In genomic region chr10:43118631-43119415, GRCh38 we compare ENCODE assay signal across 22 cellular contexts. TPM values are rescaled to one million over a fixed set of nuclear protein-coding genes. Genes with fewer than 3 reads are reported as not detected.
A peak's percentile ranks its signal among the peaks of the same experiment; 100 is the strongest.
DNase-seq lines count a peak whose midpoint lies in the region; ATAC-seq, FAIRE-seq and TF ChIP-seq lines count a peak whose summit lies in the region.
"Had no signal": no experiment of that assay in that cellular context is flagged by ENCODE, and none has a peak within 500 bp of the region (broad histone marks: within the 10 kb centered on the region; RNA-seq: fewer than 3 reads in every experiment).

No MANE protein-coding gene starts in this region.

- DNase-seq in activated effector memory CD4-positive, alpha-beta T cell treated with anti-CD3 and anti-CD28 coated beads, Interleukin-2, amount 50 U/mL, for 16 hours: peak; percentile 58
- DNase-seq in activated effector memory CD4-positive, alpha-beta T cell treated with Interleukin-2 at 50 U/mL for 16 hours: no peak
- no peak for DNase-seq in GM12891 (ENCODE audit: insufficient read length, low spot score)
- peak; percentile 59 for DNase-seq in kidney
- DNase-seq in sciatic nerve (ENCODE audit: low spot score): peak; percentile 47
- no peak for DNase-seq in COR-L47 (lab: John Stamatoyannopoulos, UW)
- no peak for DNase-seq in NOMO-1 (lab: John Stamatoyannopoulos, UW; ENCODE audit: unreplicated experiment in 2 of 2)
- no peak for DNase-seq in NCI-H1930 (lab: John Stamatoyannopoulos, UW)
- DNase-seq: activated gamma-delta T cell treated with Interleukin-2 at 50 U/mL for 16 hours; effector memory CD4-positive, alpha-beta T cell; NCI-H1105; NCI-H2081 treated with DMSO at 0.1 percent for 48 hours; NCI-H345; NCI-H82; SJCRH30; stimulated activated CD4-positive, alpha-beta T cell treated with anti-CD3 and anti-CD28 coated beads, Interleukin-4, amount 100 ng/mL, for 24 hours had no signal

- H3K4me3 ChIP-seq in kidney (ENCODE audit: low read length in 2 of 2): no peak overlapping the region
- H3K4me3 ChIP-seq: breast epithelium, lung, right lobe of liver, SJCRH30 had no signal

- intact Hi-C loops in kidney (cut with DNase I): no loop called here
- intact Hi-C loops in sciatic nerve (cut with DNase I): no loop called here

- H3K36me3 ChIP-seq in kidney (ENCODE audit: control insufficient read depth in 1 of 2, insufficient read depth in 2 of 2, low read length in 2 of 2): no peaks in the 10 kb centered on the region
- H3K36me3 ChIP-seq: breast epithelium, right lobe of liver, SJCRH30 had no signal

- no peak for TF ChIP-seq POLR2A in GM12891 (IDR thresholded peaks at IDR 0.05; ENCODE audit: low read depth, low read length)

- H3K9ac ChIP-seq in kidney (ENCODE audit: low read length in 2 of 2): no peak overlapping the region

- no peak for TF ChIP-seq CTCF in kidney (IDR thresholded peaks at IDR 0.05; ENCODE audit: borderline replicate concordance, extremely low read depth, insufficient read depth)

- no peaks in the 10 kb centered on the region for H3K4me1 ChIP-seq in kidney (ENCODE audit: control insufficient read depth in 1 of 2, insufficient read depth in 1 of 2, low read depth in 1 of 2, low read length in 2 of 2)
- H3K4me1 ChIP-seq: breast epithelium, right lobe of liver, SJCRH30 had no signal

- no peaks in the 10 kb centered on the region for H3K9me3 ChIP-seq in kidney (ENCODE audit: control insufficient read depth in 1 of 2, low read length in 2 of 2)
- H3K9me3 ChIP-seq: breast epithelium, right lobe of liver, SJCRH30 had no signal

- no peak overlapping the region for H3K27ac ChIP-seq in kidney (ENCODE audit: low read depth in 2 of 2, low read length in 2 of 2)
- H3K27ac ChIP-seq: breast epithelium, right lobe of liver, SJCRH30 had no signal

- FAIRE-seq in GM12891 (lab: Jason Lieb, UNC) (peak; percentile 20), kidney (lab: Jason Lieb, UNC) (no peak)
- FAIRE-seq: colon had no signal

- no peak for ATAC-seq in sciatic nerve
- ATAC-seq: HCT116; stimulated activated memory B cell treated with anti-CD40 and anti-IgM and Interleukin-4, amounts not matched to agents 10 μg/mL and 1 μg/mL and 100 μg/mL, for 72 hours had no signal

TF ChIP-seq in GM12891, 5 proteins besides CTCF, POLR2A, EP300 and RAD21:
- TF ChIP-seq POU2F2 (IDR thresholded peaks at IDR 0.05; ENCODE audit: low read depth, low read length) (no peak), TAF1 (IDR thresholded peaks at IDR 0.05; ENCODE audit: low read depth, low read length) (no peak), PAX5 (IDR thresholded peaks at IDR 0.05; ENCODE audit: insufficient read depth, low read length, severe bottlenecking) (no peak), POLR2AphosphoS5 (IDR thresholded peaks at IDR 0.05; ENCODE audit: low read depth, low read length) (no peak), SPI1 (IDR thresholded peaks at IDR 0.05; ENCODE audit: low read depth, low read length) (no peak)

RNA-seq across cellular contexts. Expression of gene CSGALNACT2, which starts 19.4 kb away (rescaled TPM):
- 4.2 TPM for polyA plus RNA-seq in GM12891 (2012; ENCODE audit: low read depth, missing spikeins)
- total RNA-seq in kidney (20.0 TPM), sciatic nerve (31.5 TPM)
- 4.8 TPM for polyA plus RNA-seq in kidney (ENCODE audit: insufficient read depth, low read depth, low replicate concordance)

RNA-seq across cellular contexts. Expression of gene RET, which starts 42.0 kb away (rescaled TPM):
- polyA plus RNA-seq in GM12891 (2012; ENCODE audit: low read depth, missing spikeins): 0.03 TPM
- 3.1 TPM for total RNA-seq in kidney
- polyA plus RNA-seq in kidney (ENCODE audit: insufficient read depth, low read depth, low replicate concordance): 1.1 TPM
- 0.80 TPM for total RNA-seq in sciatic nerve

Comparison
In these comparisons a context has a peak if more than half of its experiments do, and no peak if none do; other contexts are left out.
1. DNase-seq: peak in activated effector memory CD4-positive, alpha-beta T cell treated with anti-CD3 and anti-CD28 coated beads, Interleukin-2, amount 50 U/mL, for 16 hours (single experiment), kidney (single experiment) and sciatic nerve (single experiment); none in activated effector memory CD4-positive, alpha-beta T cell treated with Interleukin-2 at 50 U/mL for 16 hours (single experiment), GM12891 (single experiment), COR-L47 (single experiment), NOMO-1 (0 of 2) and NCI-H1930 (0 of 2).